8 cellular contexts compared by ENCODE assay signal in genomic region chr5:93580387-93581100, GRCh38. TPM values are rescaled to one million over a fixed set of nuclear protein-coding genes. Genes with fewer than 3 reads are reported as not detected.
DNase-seq lines count a peak whose midpoint lies in the region; ATAC-seq and TF ChIP-seq lines count a peak whose summit lies in the region.

No MANE protein-coding gene starts in this region.

- H3K36me3 Mint-ChIP-seq in CD8-positive, alpha-beta T cell, result no peaks in the 10 kb centered on the region

- H3K4me3 ChIP-seq in CD8-positive, alpha-beta T cell (ENCODE audit: low read depth, low read length), result peak overlapping the region; percentile 72
- H3K4me3 ChIP-seq in brain microvascular endothelial cell (ENCODE audit: low read depth, low read length) (peak overlapping the region; percentile 68), left lung (peak overlapping the region; percentile 45 to 50), upper lobe of left lung (peak overlapping the region; percentile 29 to 63 (median 52))

- H3K4me3 Mint-ChIP-seq in CD8-positive, alpha-beta T cell, result peak overlapping the region; percentile 82

- TF ChIP-seq CTCF in CD8-positive, alpha-beta T cell (IDR thresholded peaks at IDR 0.05), result no peak
- TF ChIP-seq CTCF in brain microvascular endothelial cell (IDR thresholded peaks at IDR 0.05; ENCODE audit: low read depth, low read length, missing control alignments), result no peak
- TF ChIP-seq CTCF in left lung (IDR thresholded peaks at IDR 0.05), result no peak
- no peak for TF ChIP-seq CTCF in upper lobe of left lung (IDR thresholded peaks at IDR 0.05)

- peaks cover 21% of the 10 kb centered on the region for H3K4me1 Mint-ChIP-seq in CD8-positive, alpha-beta T cell (ENCODE audit: low read depth)

- H3K9me3 ChIP-seq in CD8-positive, alpha-beta T cell (ENCODE audit: low read length), result no peaks in the 10 kb centered on the region
- H3K9me3 ChIP-seq in left lung (no peaks in the 10 kb centered on the region), upper lobe of left lung (no peaks in the 10 kb centered on the region)

- H3K27me3 Mint-ChIP-seq in CD8-positive, alpha-beta T cell (ENCODE audit: low read depth), result peaks cover 46% of the 10 kb centered on the region

- in situ Hi-C loops in brain microvascular endothelial cell (cut with HindIII; ENCODE audit: low pct_ligation_motif_present, low sequenced_read_pairs), result no loop called here

- DNase-seq in CD8-positive, alpha-beta T cell, result no peak
- peak; percentile 56 for DNase-seq in HT-29 (ENCODE audit: low spot score)
- DNase-seq in brain microvascular endothelial cell, result no peak
- DNase-seq in left lung, result no peak
- DNase-seq in upper lobe of left lung, result no peak
- no peak for DNase-seq in Ammon's horn (ENCODE audit: low spot score)
- DNase-seq in middle frontal gyrus (ENCODE audit: extremely low spot score, low spot score), result no peak
- DNase-seq in activated gamma-delta T cell treated with Interleukin-2 at 50 U/mL for 16 hours, result no peak

- H3K27ac Mint-ChIP-seq in CD8-positive, alpha-beta T cell, result no peak overlapping the region

- H3K36me3 ChIP-seq in CD8-positive, alpha-beta T cell (ENCODE audit: insufficient read depth, low read length), result no peaks in the 10 kb centered on the region
- H3K36me3 ChIP-seq in brain microvascular endothelial cell (replicated peaks) (peaks cover 4% of the 10 kb centered on the region), left lung (no peaks in the 10 kb centered on the region), upper lobe of left lung (no peaks in the 10 kb centered on the region)

- POLR2A ChIA-PET in CD8-positive, alpha-beta T cell (lab: Charles Lee), result no interaction called here

- no peak overlapping the region for H3K27ac ChIP-seq in CD8-positive, alpha-beta T cell (ENCODE audit: low read depth, low read length)
- H3K27ac ChIP-seq in brain microvascular endothelial cell (peak overlapping the region; percentile 94), left lung (peak overlapping the region; percentile 77 to 92), upper lobe of left lung (peak overlapping the region; percentile 81 to 86 (median 84))

- H3K9me3 Mint-ChIP-seq in CD8-positive, alpha-beta T cell, result no peaks in the 10 kb centered on the region

- H3K27me3 ChIP-seq in CD8-positive, alpha-beta T cell (ENCODE audit: insufficient read depth, low read length), result peaks cover 57% of the 10 kb centered on the region
- H3K27me3 ChIP-seq in brain microvascular endothelial cell (replicated peaks) (no peaks in the 10 kb centered on the region), left lung (peaks cover 45 to 97% of the 10 kb centered on the region in 2 donors), upper lobe of left lung (peaks cover 2 to 53% (median 34%) of the 10 kb centered on the region in 4 donors)

- H3K4me1 ChIP-seq in CD8-positive, alpha-beta T cell (ENCODE audit: insufficient read depth, low read length), result peaks cover 47% of the 10 kb centered on the region
- H3K4me1 ChIP-seq in left lung (peaks cover 11 to 43% of the 10 kb centered on the region in 2 donors), upper lobe of left lung (peaks cover 39 to 64% (median 44%) of the 10 kb centered on the region in 4 donors)

- TF ChIP-seq POLR2A in upper lobe of left lung (IDR thresholded peaks at IDR 0.05), result no peak

- ATAC-seq in CD8-positive, alpha-beta T cell, result no peak
- ATAC-seq in left lung (peak; percentile 5), upper lobe of left lung (ENCODE audit: low FRiP score in 2 of 2) (peak in 1 of 2 donors; percentile 8)

- CTCF ChIA-PET in CD8-positive, alpha-beta T cell (lab: Charles Lee), result interaction anchor here (0.9 to 1.9 kb wide), 5 partner anchors 17 to 224 kb away, joined by 3 to 6 read pairs (median 3); no protein-coding TSS in a partner anchor

- 4% methylated on average over 44 to 49 of the region's 49 CpGs for WGBS in upper lobe of left lung, 2 donors

- no peak for TF ChIP-seq EP300 in upper lobe of left lung (IDR thresholded peaks at IDR 0.05)

- intact Hi-C loops in CD8-positive, alpha-beta T cell (cut with DNase I, micrococcal nuclease), result loop anchor here (1.0 to 5.0 kb wide), 7 partner anchors 28 to 1272 kb away; no protein-coding TSS in a partner anchor
- intact Hi-C loops in left lung (cut with DNase I), result loop anchor here in 1 of 2 donors (10.0 kb wide), 1 partner anchor 214 kb away; no protein-coding TSS in a partner anchor

RNA-seq across cellular contexts. Expression of gene NR2F1-AS1, which starts 0.5 kb away (rescaled TPM):
- total RNA-seq in CD8-positive, alpha-beta T cell, result not detected
- total RNA-seq in HT-29 (2014; rRNA removed; shearing (Covaris generic)), result 2.8 and 4.1 TPM in 2 replicates
- 10 to 100 TPM; 10.5 to 18.3 TPM for total RNA-seq in left lung
- total RNA-seq in upper lobe of left lung, result 10 to 100 TPM in 4 of 6 donors, 1 to 10 TPM in 2; 4.4 to 19.9 (median 11.4) TPM

RNA-seq across cellular contexts. Expression of gene NR2F1, which starts 2.5 kb away (rescaled TPM):
- not detected for total RNA-seq in CD8-positive, alpha-beta T cell
- 19.7 and 24.5 TPM in 2 replicates for total RNA-seq in HT-29 (2014; rRNA removed; shearing (Covaris generic))
- 10 to 100 TPM; 50.7 to 69.1 TPM for total RNA-seq in left lung
- 10 to 100 TPM in 5 of 6 donors, 1 to 10 TPM in 1; 8.9 to 70.3 (median 29.4) TPM for total RNA-seq in upper lobe of left lung

Comparison
In these comparisons a context has a peak if more than half of its experiments do, and no peak if none do; other contexts are left out.
1. RNA of gene NR2F1, which starts 2.5 kb away (total RNA-seq): 50.7 to 69.1 TPM in left lung, 8.9 to 70.3 TPM in upper lobe of left lung and 19.7 to 24.5 TPM in HT-29; not detected in CD8-positive, alpha-beta T cell; every median in the first group is over 4 times any median in the second.
2. Peak in every context shown above with its lines, with median percentiles within 50 percentile points of each other: H3K4me3 ChIP-seq.